In genomic region chr19:7636691-7637373, GRCh38 we compare ENCODE assay signal across 9 cellular contexts. TPM values are rescaled to one million over a fixed set of nuclear protein-coding genes. Genes with fewer than 3 reads are reported as not detected.
A peak's percentile ranks its signal among the peaks of the same experiment; 100 is the strongest.
DNase-seq lines count a peak whose midpoint lies in the region; ATAC-seq, FAIRE-seq and TF ChIP-seq lines count a peak whose summit lies in the region.
"Had no signal": no experiment of that assay in that cellular context is flagged by ENCODE, and none has a peak within 500 bp of the region (broad histone marks: within the 10 kb centered on the region; RNA-seq: fewer than 3 reads in every experiment).

Gene STXBP2, plus strand, starts transcription at chr19:7637110. Its CDS starts 40 bp downstream, at chr19:7637150.

- no peaks in the 10 kb centered on the region for H4K20me1 ChIP-seq in GM23248 (ENCODE audit: insufficient read depth)
- peaks cover 14% of the 10 kb centered on the region for H4K20me1 ChIP-seq in K562 (replicated peaks; ENCODE audit: control insufficient read depth, insufficient read depth, low read length)

- H3K4me3 ChIP-seq in GM23248 = no peak within 1 kb of the TSS
- H3K4me3 ChIP-seq in K562 = peak within 1 kb of the TSS; percentile 79

- H3K4me1 Mint-ChIP-seq in Calu3 (ENCODE audit: low read depth, unreplicated experiment) = no peaks in the 10 kb centered on the region

- CTCF ChIA-PET in Calu3 (lab: Charles Lee) = no interaction called here
- CTCF ChIA-PET in K562 (lab: Yijun Ruan, JAX; ENCODE audit: low intra/inter-chr PET ratio) = no interaction called here

- H3F3A ChIP-seq in GM23248 (ENCODE audit: insufficient read depth) = no peaks in the 10 kb centered on the region

- 15 to 24% methylated on average over 24 to 55 of the region's 61 CpGs for WGBS in GM23248 (ENCODE audit: low coverage in 1 of 2, low lambda C conversion rate in 2 of 2, missing lambda C conversion rate in 2 of 2), 2 experiments
- WGBS in K562 (ENCODE audit: insufficient coverage, low coverage, missing lambda C conversion rate) = 6% methylated on average over 24 of the region's 61 CpGs

- TF ChIP-seq POLR2A in K562 (conservative IDR thresholded peaks at IDR 0.05) = peak; percentile 78

- ATAC-seq in K562 (peak; percentile 88), GM21515 (IDR thresholded peaks at IDR 0.05; ENCODE audit: unreplicated experiment) (no peak)

- no peak within 1 kb of the TSS for H3K4me2 ChIP-seq in GM23248 (ENCODE audit: unreplicated experiment)
- H3K4me2 ChIP-seq in K562 (ENCODE audit: insufficient read depth, low read length) = peak within 1 kb of the TSS; percentile 95

- POLR2A ChIA-PET in K562 (lab: Yijun Ruan, JAX) = interaction anchor here (1.6 to 2.0 kb wide), 4 partner anchors 12 to 69 kb away, joined by 6 to 18 read pairs (median 7); no protein-coding TSS in a partner anchor

- no peaks in the 10 kb centered on the region for H3K9me3 ChIP-seq in GM23248 (ENCODE audit: low read depth)
- peaks cover 6% of the 10 kb centered on the region; the same call in 1 of the 2 replicates for H3K9me3 ChIP-seq in K562 (replicated peaks; ENCODE audit: control insufficient read depth, insufficient read depth, low read depth, low read length)

- BruUV-seq in Calu3 (replicated peaks; lab: Mats Ljungman, UMichigan) = no TSS peak
- no TSS peak for BruUV-seq in K562 (replicated peaks; lab: Mats Ljungman, UMichigan)

- 0 out of 2 replicates have a peak, but pooled peaks cover 7% of the 10 kb centered on the region for H3K27me3 ChIP-seq in GM23248 (replicated peaks; ENCODE audit: insufficient read depth)
- no peaks in the 10 kb centered on the region; a peak in 1 of 5 replicates for H3K27me3 ChIP-seq in K562 (ENCODE audit: control insufficient read depth in 2 of 2, insufficient read depth in 2 of 2, low read length in 2 of 2)

- no peak for TF ChIP-seq RAD21 in K562 (CRISPR knock-in tag; conservative IDR thresholded peaks at IDR 0.05 in 1 of 2, IDR thresholded peaks at IDR 0.05 in 1 of 2)

- H3K36me3 ChIP-seq in GM23248 (ENCODE audit: low read depth) = no peaks in the 10 kb centered on the region
- H3K36me3 ChIP-seq in K562 (ENCODE audit: control insufficient read depth, insufficient read depth, low read length) = peaks cover 39% of the 10 kb centered on the region; the same call in 2 of the 3 replicates

- H3K9me3 Mint-ChIP-seq in Calu3 (ENCODE audit: low read depth, unreplicated experiment) = peaks cover 3% of the 10 kb centered on the region

- H3K79me2 ChIP-seq in GM23248 (ENCODE audit: insufficient read depth) (peaks cover 1% of the 10 kb centered on the region; the same call in 1 of the 2 replicates), K562 (ENCODE audit: control insufficient read depth, insufficient read depth, low read length) (peaks cover 40% of the 10 kb centered on the region)

- H3K4me3 Mint-ChIP-seq in Calu3 (ENCODE audit: low read depth, unreplicated experiment) = peak within 1 kb of the TSS; percentile 80

- DNase-seq in Calu3 (peak; percentile 88), GM23248 (peak; percentile 25), NCI-H128 (lab: John Stamatoyannopoulos, UW; ENCODE audit: unreplicated experiment) (peak; percentile 52), UCSD-AML1 (lab: John Stamatoyannopoulos, UW; ENCODE audit: unreplicated experiment) (peak; percentile 87), K562 (ENCODE audit: extremely low read depth in 1 of 4, low spot score in 3 of 4) (peak; percentile 87 to 98 (median 96)), islet precursor cell (peak; percentile 91)
- peak; percentile 89 for DNase-seq in stimulated activated CD4-positive, alpha-beta T cell treated with anti-CD3 and anti-CD28 coated beads, Interleukin-2, amount 100 ng/mL, for 4 hours (ENCODE audit: low read depth)

- no peaks in the 10 kb centered on the region for H3K27me3 Mint-ChIP-seq in Calu3 (ENCODE audit: unreplicated experiment)

- no peak for TF ChIP-seq EP300 in K562 (IDR thresholded peaks at IDR 0.05; ENCODE audit: low read length)

- H3K4me1 ChIP-seq in GM23248 (ENCODE audit: insufficient read depth) (no peaks in the 10 kb centered on the region), K562 (replicated peaks in 1 of 2; ENCODE audit: control insufficient read depth in 2 of 2, insufficient read depth in 2 of 2, low read length in 2 of 2) (peaks cover 15 to 50% of the 10 kb centered on the region in 2 experiments; a peak in 4 of 5 replicates)

- no peaks in the 10 kb centered on the region for H3K9me2 ChIP-seq in GM23248 (ENCODE audit: insufficient read depth)

- H3K27ac ChIP-seq in GM23248 (no peak within 1 kb of the TSS), K562 (ENCODE audit: extremely low read depth, low read depth, low read length) (peak within 1 kb of the TSS; percentile 93)

- in situ Hi-C loops in GM23248 (cut with MboI) (no loop called here), K562 (cut with MboI) (no loop called here)

- intact Hi-C loops in Calu3 (cut with micrococcal nuclease; ENCODE audit: unreplicated experiment) (no loop called here), K562 (cut with micrococcal nuclease) (no loop called here)

- H2AFZ ChIP-seq in GM23248 = no peak within 1 kb of the TSS
- peak within 1 kb of the TSS; percentile 98 for H2AFZ ChIP-seq in K562 (ENCODE audit: low read depth, low read length)

- H3K36me3 Mint-ChIP-seq in Calu3 (ENCODE audit: insufficient read depth, unreplicated experiment) = peaks cover 39% of the 10 kb centered on the region

- H3K9ac ChIP-seq in GM23248 (no peak within 1 kb of the TSS), K562 (ENCODE audit: insufficient read depth in 1 of 2, low read depth in 2 of 2, low read length in 2 of 2) (peak within 1 kb of the TSS; percentile 97)

- H3K9me1 ChIP-seq in K562 (ENCODE audit: control insufficient read depth, insufficient read depth, low read length) = no peaks in the 10 kb centered on the region

- peak within 1 kb of the TSS; percentile 72 for H3K27ac Mint-ChIP-seq in Calu3 (ENCODE audit: unreplicated experiment)

- FAIRE-seq in K562 (lab: Jason Lieb, UNC) = peak; percentile 81
- FAIRE-seq: TTC549 had no signal

- no peak for TF ChIP-seq CTCF in Calu3 (IDR thresholded peaks at IDR 0.05; ENCODE audit: unreplicated experiment)
- no peak; a peak in 1 of 6 replicates for TF ChIP-seq CTCF in K562 (IDR thresholded peaks at IDR 0.05 in 2 of 3, conservative IDR thresholded peaks at IDR 0.05 in 1 of 3; ENCODE audit: insufficient read depth in 2 of 3, low read depth in 1 of 3, low read length in 3 of 3)

TF ChIP-seq in K562, 482 proteins besides CTCF, POLR2A, EP300 and RAD21 (continues in another document):
- peak; percentile 63 to 94 (median 92) for TF ChIP-seq YY1 (IDR thresholded peaks at IDR 0.05; ENCODE audit: borderline replicate concordance in 1 of 3, control insufficient read depth in 1 of 3, extremely low read depth in 1 of 3, insufficient read depth in 3 of 3, insufficient read length in 1 of 3, insufficient replicate concordance in 2 of 3, low read depth in 1 of 3, low read length in 2 of 3)
- TF ChIP-seq SMARCB1 (IDR thresholded peaks at IDR 0.05; ENCODE audit: insufficient read length, low read depth) = no peak
- no peak for TF ChIP-seq SRSF9 (IDR thresholded peaks at IDR 0.05; ENCODE audit: borderline replicate concordance, low read depth, low read length)
- peak; percentile 57 for TF ChIP-seq PHF20 (IDR thresholded peaks at IDR 0.05; ENCODE audit: partially characterized antibody)
- TF ChIP-seq KDM5B (IDR thresholded peaks at IDR 0.05; ENCODE audit: insufficient replicate concordance, low read depth, low read length) = peak; percentile 47
- no peak for TF ChIP-seq ZNF583 (CRISPR knock-in tag; IDR thresholded peaks at IDR 0.05)
- TF ChIP-seq ZNF133 (CRISPR knock-in tag; IDR thresholded peaks at IDR 0.05) = 0 out of 2 replicates have a peak, but pooled peaks have one; percentile 3
- no peak for TF ChIP-seq PTRF (tag; IDR thresholded peaks at IDR 0.05)
- peak; percentile 68; the same call in 1 of the 2 replicates for TF ChIP-seq PHF8 (IDR thresholded peaks at IDR 0.05; ENCODE audit: borderline replicate concordance, low read length)
- TF ChIP-seq CTBP1 (IDR thresholded peaks at IDR 0.05; ENCODE audit: borderline replicate concordance) = peak; percentile 32; the same call in 1 of the 2 replicates
- no peak for TF ChIP-seq SRSF7 (optimal IDR thresholded peaks at IDR 0.05; ENCODE audit: low read depth, low read length)
- TF ChIP-seq SUPT5H (IDR thresholded peaks at IDR 0.05) = peak; percentile 78
- no peak for TF ChIP-seq ZNF586 (CRISPR knock-in tag; conservative IDR thresholded peaks at IDR 0.05)
- TF ChIP-seq NFIC (IDR thresholded peaks at IDR 0.05) = peak; percentile 58

RNA-seq across cellular contexts. Expression of gene STXBP2, which starts in this region (rescaled TPM):
- 132 and 150 TPM in 2 replicates for total RNA-seq in Calu3 (2022)
- total RNA-seq in GM23248 (2014; rRNA removed; shearing (Covaris generic)) = 1.8 TPM in 1 of 2 replicates, not detected in the other
- 1.4 and 2.0 TPM in 2 replicates for polyA plus RNA-seq in GM23248 (2016; fragmentation: Nextera tagmentation; extraction: Ambion mirVana)
- 1,097 and 1,923 TPM in 2 replicates for total RNA-seq in K562 (2011; cell fraction: chromatin; rRNA removed; ENCODE audit: low replicate concordance)
- total RNA-seq in K562 (2011; cell fraction: nucleolus; rRNA removed) = 928 and 1,024 TPM in 2 replicates
- total RNA-seq in K562 (2011; cell fraction: nucleoplasm; rRNA removed) = 1,126 and 1,380 TPM in 2 replicates
- 79.9 and 96.0 TPM in 2 replicates for total RNA-seq in K562 (2014; rRNA removed)
- 29.8 and 31.6 TPM in 2 replicates for total RNA-seq in K562 (2014; rRNA removed; fragmentation: Illumina TruSeq; extraction: Trizol)
- 37.6 and 38.4 TPM in 2 replicates for total RNA-seq in K562 (2015; rRNA removed; fragmentation: Illumina TruSeq; extraction: Trizol)
- total RNA-seq in K562 (2021) = 136 and 163 TPM in 2 replicates
- 141 and 157 TPM in 2 replicates for polyA plus RNA-seq in K562 (2011; rRNA removed)
- polyA plus RNA-seq in K562 (2011; cell fraction: cytosol; rRNA removed) = 143 and 228 TPM in 2 replicates
- polyA plus RNA-seq in K562 (2011; cell fraction: nucleus; rRNA removed) = 689 and 874 TPM in 2 replicates
- polyA plus RNA-seq in K562 (2012) = 178 and 291 TPM in 2 replicates
- 71.3 and 102 TPM in 2 replicates for polyA plus RNA-seq in K562 (2014; fragmentation: Illumina TruSeq; extraction: Trizol)
- polyA plus RNA-seq in K562 (2014; fragmentation: Nextera tagmentation; extraction: Ambion mirVana) = 1 to 10 TPM; 2.5 to 9.1 TPM
- polyA plus RNA-seq in K562 (2014; rRNA removed) = 142 and 145 TPM in 2 replicates
- 674 and 952 TPM in 2 replicates for polyA minus RNA-seq in K562 (2011; rRNA and poly(A)+ RNA removed)
- 134 and 138 TPM in 2 replicates for polyA minus RNA-seq in K562 (2011; cell fraction: cytosol; rRNA and poly(A)+ RNA removed)
- 244 and 299 TPM in 2 replicates for polyA minus RNA-seq in K562 (2011; cell fraction: nucleus; rRNA and poly(A)+ RNA removed)

Comparison
In these comparisons a context has a peak if more than half of its experiments do, and no peak if none do; other contexts are left out.
1. RNA of gene STXBP2 (total RNA-seq): 132 to 150 TPM in Calu3 and 29.8 to 1,923 TPM in K562; 1.8 TPM in GM23248; every median in the first group is over 10 times any median in the second.
2. DNase-seq: peak in every context shown above with its lines; median percentile 96 in K562; 91 in islet precursor cell; 89 in stimulated activated CD4-positive, alpha-beta T cell treated with anti-CD3 and anti-CD28 coated beads, Interleukin-2, amount 100 ng/mL, for 4 hours; 88 in Calu3; 87 in UCSD-AML1; 52 in NCI-H128; 25 in GM23248.